8 cellular contexts compared by ENCODE assay signal in the genomic region with DNA sequence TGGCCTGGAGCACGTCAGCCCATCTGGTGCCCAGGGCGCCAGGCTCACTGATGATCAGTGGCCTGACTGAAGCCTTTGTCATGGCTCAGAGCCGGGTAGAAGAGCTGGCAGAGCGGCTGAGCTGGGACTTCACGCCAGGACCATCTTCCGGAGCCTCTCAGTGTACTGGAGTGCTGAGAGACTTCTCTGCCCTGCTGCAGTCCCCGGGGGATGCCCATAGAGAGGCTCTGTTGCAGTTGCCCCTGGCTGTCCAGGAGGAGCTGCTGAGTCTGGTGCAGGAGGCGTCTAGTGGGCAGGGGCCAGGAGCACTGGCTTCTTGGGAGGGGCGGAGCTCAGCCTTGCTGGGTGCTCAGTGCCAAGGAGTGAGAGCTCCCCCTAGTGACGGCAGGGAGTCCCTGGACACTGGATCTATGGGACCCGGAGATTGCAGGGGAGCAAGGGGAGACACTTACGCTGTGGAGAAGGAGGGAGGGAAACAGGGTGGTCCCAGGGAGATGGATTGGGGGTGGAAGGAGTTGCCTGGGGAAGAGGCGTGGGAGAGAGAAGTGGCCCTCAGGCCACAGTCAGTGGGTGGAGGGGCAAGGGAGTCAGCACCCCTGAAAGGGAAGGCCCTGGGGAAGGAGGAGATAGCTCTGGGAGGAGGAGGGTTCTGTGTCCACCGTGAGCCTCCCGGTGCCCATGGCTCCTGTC. TPM values are rescaled to one million over a fixed set of nuclear protein-coding genes. Genes with fewer than 3 reads are reported as not detected.
A peak's percentile ranks its signal among the peaks of the same experiment; 100 is the strongest.
DNase-seq lines count a peak whose midpoint lies in the region; ATAC-seq and TF ChIP-seq lines count a peak whose summit lies in the region.

No MANE protein-coding gene starts in this region.

- H3K36me3 ChIP-seq in upper lobe of left lung = peaks cover 13 to 50% (median 28%) of the 10 kb centered on the region in 4 donors

- H3K27me3 Mint-ChIP-seq in activated naive CD8-positive, alpha-beta T cell = no peaks in the 10 kb centered on the region

- TF ChIP-seq CTCF in GM12864 (IDR thresholded peaks at IDR 0.05; ENCODE audit: low read depth, low read length, missing control alignments) (peak; percentile 97), upper lobe of left lung (IDR thresholded peaks at IDR 0.05) (peak; percentile 90 to 97 (median 94))

- peaks cover 6% of the 10 kb centered on the region for H3K36me3 Mint-ChIP-seq in activated naive CD8-positive, alpha-beta T cell

- 34 to 45% methylated on average over 5 to 15 of the region's 15 CpGs for WGBS in upper lobe of left lung, 2 donors

- H3K4me1 Mint-ChIP-seq in activated naive CD8-positive, alpha-beta T cell (ENCODE audit: low read depth) = peaks cover 36% of the 10 kb centered on the region

- ATAC-seq in HG02610 (IDR thresholded peaks at IDR 0.05; ENCODE audit: unreplicated experiment) = peak; percentile 51
- peak; percentile 63 for ATAC-seq in Right ventricle myocardium inferior
- peak; percentile 86 to 89 for ATAC-seq in upper lobe of left lung (ENCODE audit: low FRiP score in 2 of 2)

- DNase-seq in GM12864 (ENCODE audit: low read depth) (peak; percentile 81), NCI-H1092 (lab: John Stamatoyannopoulos, UW) (peak; percentile 70), SKM-1 (lab: John Stamatoyannopoulos, UW; ENCODE audit: unreplicated experiment) (peak; percentile 58), Right ventricle myocardium inferior (ENCODE audit: missing footprints) (peak; percentile 94), posterior cingulate gyrus (peak; percentile 52 to 97 (median 80)), upper lobe of left lung (peak; percentile 47 to 94)

- H3K27me3 ChIP-seq in upper lobe of left lung = no peaks in the 10 kb centered on the region

- peak overlapping the region; percentile 89 for H3K27ac Mint-ChIP-seq in activated naive CD8-positive, alpha-beta T cell

- no peak for TF ChIP-seq POLR2A in upper lobe of left lung (IDR thresholded peaks at IDR 0.05)

- H3K9me3 Mint-ChIP-seq in activated naive CD8-positive, alpha-beta T cell (ENCODE audit: low read depth) = no peaks in the 10 kb centered on the region

- H3K4me1 ChIP-seq in upper lobe of left lung = peaks cover 29 to 53% (median 36%) of the 10 kb centered on the region in 4 donors

- TF ChIP-seq EP300 in upper lobe of left lung (IDR thresholded peaks at IDR 0.05) = no peak

- intact Hi-C loops in Right ventricle myocardium inferior (cut with DNase I) = loop anchor here (1.0 to 10.0 kb wide), 4 partner anchors 29 to 287 kb away; a partner anchor contains a TSS
- intact Hi-C loops in posterior cingulate gyrus (cut with DNase I) = loop anchor here (10.0 kb wide), 1 partner anchor 187 kb away; a partner anchor contains a TSS

- no peaks in the 10 kb centered on the region for H3K9me3 ChIP-seq in upper lobe of left lung

- peak overlapping the region; percentile 92 for H3K4me3 Mint-ChIP-seq in activated naive CD8-positive, alpha-beta T cell

- H3K4me3 ChIP-seq in GM12864 (ENCODE audit: low read depth, low read length) = peak overlapping the region; percentile 62
- H3K4me3 ChIP-seq in upper lobe of left lung = peak overlapping the region in 3 of 4 donors; percentile 58 to 80 (median 59)

- H3K27ac ChIP-seq in upper lobe of left lung = peak overlapping the region; percentile 94 to 98 (median 96)

RNA-seq across cellular contexts. Expression of a gene that starts 2.0 kb away (rescaled TPM):
- total RNA-seq in Right ventricle myocardium inferior = 23.3 TPM
- 100 to 1,000 TPM in 1 of 6 donors, 10 to 100 TPM in 5; 43.9 to 136 (median 66.4) TPM for total RNA-seq in upper lobe of left lung

RNA-seq across cellular contexts. Expression of a gene that starts 2.2 kb away (rescaled TPM):
- total RNA-seq in Right ventricle myocardium inferior = 1.1 TPM
- 1 to 10 TPM; 1.1 to 4.2 (median 3.1) TPM for total RNA-seq in upper lobe of left lung

RNA-seq across cellular contexts. Expression of a gene that starts 10.9 kb away (rescaled TPM):
- 76.6 TPM for total RNA-seq in Right ventricle myocardium inferior
- 10 to 100 TPM; 34.9 to 88.0 (median 52.6) TPM for total RNA-seq in upper lobe of left lung

RNA-seq across cellular contexts. Expression of a gene that starts 32.9 kb away (rescaled TPM):
- total RNA-seq in Right ventricle myocardium inferior (9.5 TPM), upper lobe of left lung (10 to 100 TPM in 5 of 6 donors, 1 to 10 TPM in 1; 5.5 to 18.7 (median 14.4) TPM)

Comparison
In these comparisons a context has a peak if more than half of its experiments do, and no peak if none do; other contexts are left out.
1. Peak in every context shown above with its lines: DNase-seq, ATAC-seq, H3K4me3 ChIP-seq and H3K27ac ChIP-seq.